ENCODE assay signal across 25 cellular contexts in the genomic region with DNA sequence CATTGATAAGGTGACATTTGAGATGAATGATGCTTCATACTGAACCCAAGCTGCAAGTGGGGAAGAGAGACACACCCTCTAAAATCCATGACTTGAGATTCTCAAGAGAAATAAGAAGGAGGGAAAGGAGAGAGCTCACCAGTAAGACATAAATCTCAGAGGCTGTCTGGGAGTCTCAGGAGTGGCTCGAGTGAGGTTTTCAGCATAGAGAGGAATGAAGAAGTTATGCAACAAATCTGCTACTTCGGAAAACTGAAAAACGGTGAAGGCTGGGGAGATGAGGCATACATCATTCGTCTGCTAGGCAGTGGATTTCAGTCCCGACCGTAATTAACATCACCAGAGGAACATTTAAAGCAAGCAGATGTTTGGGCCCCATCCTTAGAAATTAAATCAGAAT. TPM values are rescaled to one million over a fixed set of nuclear protein-coding genes. Genes with fewer than 3 reads are reported as not detected.
DNase-seq lines count a peak whose midpoint lies in the region; ATAC-seq, FAIRE-seq and TF ChIP-seq lines count a peak whose summit lies in the region.
"Had no signal": no experiment of that assay in that cellular context is flagged by ENCODE, and none has a peak within 500 bp of the region (broad histone marks: within the 10 kb centered on the region; RNA-seq: fewer than 3 reads in every experiment).

No MANE protein-coding gene starts in this region.

- H3K4me3 ChIP-seq in GM23338 (no peak overlapping the region), K562 (no peak overlapping the region), vagina (no peak overlapping the region)
- H3K4me3 ChIP-seq: coronary artery, mucosa of descending colon, prostate gland, testis had no signal

- peaks cover 4% of the 10 kb centered on the region; the same call in 1 of the 2 replicates for H3K9me2 ChIP-seq in GM23338 (ENCODE audit: insufficient read depth)

- H3K4me3 Mint-ChIP-seq in GM23338 = no peak overlapping the region
- H3K4me3 Mint-ChIP-seq: activated CD8-positive, alpha-beta T cell treated with anti-CD3 and anti-CD28 coated beads, Interleukin-2, amount 10 ng/mL, durations not matched to agents 7 days and 5 days; CD8-positive, alpha-beta memory T cell; endodermal cell; neural crest cell had no signal

- FAIRE-seq in K562 (lab: Jason Lieb, UNC) = no peak
- FAIRE-seq: bronchial epithelial cell, GM12891, small intestine had no signal

- no peaks in the 10 kb centered on the region for H3K27me3 ChIP-seq in GM23338 (ENCODE audit: insufficient read depth)
- no peaks in the 10 kb centered on the region for H3K27me3 ChIP-seq in K562 (ENCODE audit: control insufficient read depth in 2 of 2, insufficient read depth in 2 of 2, low read length in 2 of 2)
- H3K27me3 ChIP-seq in vagina = no peaks in the 10 kb centered on the region
- H3K27me3 ChIP-seq: testis had no signal

- no peak for TF ChIP-seq CTCF in GM23338 (conservative IDR thresholded peaks at IDR 0.05; ENCODE audit: low read depth in 2 of 2)
- no peak for TF ChIP-seq CTCF in K562 (IDR thresholded peaks at IDR 0.05 in 2 of 3, conservative IDR thresholded peaks at IDR 0.05 in 1 of 3; ENCODE audit: insufficient read depth in 2 of 3, low read depth in 1 of 3, low read length in 3 of 3)
- no peak for TF ChIP-seq CTCF in vagina (IDR thresholded peaks at IDR 0.05)

- no peaks in the 10 kb centered on the region for H3K4me1 Mint-ChIP-seq in GM23338
- H3K4me1 Mint-ChIP-seq: CD8-positive, alpha-beta memory T cell; endodermal cell had no signal

- 0% methylated on average over 6 of the region's 6 CpGs for WGBS in K562 (ENCODE audit: insufficient coverage, low coverage, missing lambda C conversion rate)

- intact Hi-C loops in K562 (cut with micrococcal nuclease) = no loop called here
- intact Hi-C loops in vagina (cut with DNase I) = no loop called here

- H3K79me2 ChIP-seq in GM23338 (replicated peaks; ENCODE audit: insufficient read depth) (no peaks in the 10 kb centered on the region), K562 (ENCODE audit: control insufficient read depth, insufficient read depth, low read length) (no peaks in the 10 kb centered on the region)

- H3K4me2 ChIP-seq in GM23338 (0 out of 2 replicates have a peak overlapping the region, but pooled peaks have one; percentile 23), K562 (ENCODE audit: insufficient read depth, low read length) (no peak overlapping the region)

- H3F3A ChIP-seq in GM23338 (replicated peaks; ENCODE audit: low read depth) = no peaks in the 10 kb centered on the region

- in situ Hi-C loops in K562 (cut with MboI) = no loop called here

- H3K9me1 ChIP-seq in K562 (ENCODE audit: control insufficient read depth, insufficient read depth, low read length) = no peaks in the 10 kb centered on the region

- no TSS peak for BruUV-seq in K562 (replicated peaks; lab: Mats Ljungman, UMichigan)

- DNase-seq in GM23338 (ENCODE audit: low spot score) = no peak
- no peak for DNase-seq in K562 (ENCODE audit: extremely low read depth in 1 of 4, low spot score in 3 of 4)
- DNase-seq in left kidney (ENCODE audit: low read depth, low spot score) = peak; percentile 79
- no peak for DNase-seq in vagina (ENCODE audit: extremely low spot score in 2 of 2)
- DNase-seq in HuH-7 (ENCODE audit: low spot score) = no peak
- no peak for DNase-seq in KG1 (lab: John Stamatoyannopoulos, UW)
- DNase-seq: activated CD4-positive, CD25-positive, alpha-beta regulatory T cell treated with anti-CD3 and anti-CD28 coated beads, Interleukin-2, amount 50 U/mL, for 72 hours; activated CD8-positive, alpha-beta T cell treated with anti-CD3 and anti-CD28 coated beads, Interleukin-2, amount 10 ng/mL, durations not matched to agents 7 days and 5 days; activated gamma-delta T cell treated with Interleukin-2 at 50 U/mL for 16 hours; amniotic stem cell; CD8-positive, alpha-beta memory T cell; endodermal cell; glutamatergic neuron; mucosa of descending colon; NCI-H1417; small intestine; stimulated activated CD4-positive, alpha-beta T cell treated with anti-CD3 and anti-CD28 coated beads, Interleukin-4, amount 100 ng/mL, for 1 hour; stimulated activated naive CD4-positive, alpha-beta T cell; testis had no signal

- CTCF ChIA-PET in K562 (lab: Yijun Ruan, JAX; ENCODE audit: low intra/inter-chr PET ratio) = no interaction called here

- no peak overlapping the region for H3K9ac ChIP-seq in K562 (ENCODE audit: insufficient read depth in 1 of 2, low read depth in 2 of 2, low read length in 2 of 2)

- POLR2A ChIA-PET in K562 (lab: Yijun Ruan, JAX) = no interaction called here

- no peaks in the 10 kb centered on the region for H3K36me3 Mint-ChIP-seq in GM23338 (ENCODE audit: low read depth)
- H3K36me3 Mint-ChIP-seq: CD8-positive, alpha-beta memory T cell had no signal

- H3K36me3 ChIP-seq in GM23338 (ENCODE audit: insufficient read depth) (no peaks in the 10 kb centered on the region), K562 (ENCODE audit: control insufficient read depth, insufficient read depth, low read length) (no peaks in the 10 kb centered on the region), vagina (no peaks in the 10 kb centered on the region)
- H3K36me3 ChIP-seq: prostate gland had no signal

- H4K20me1 ChIP-seq in GM23338 (replicated peaks; ENCODE audit: insufficient read depth) (no peaks in the 10 kb centered on the region), K562 (replicated peaks; ENCODE audit: control insufficient read depth, insufficient read depth, low read length) (no peaks in the 10 kb centered on the region)

- no peak overlapping the region for H3K27ac Mint-ChIP-seq in GM23338
- H3K27ac Mint-ChIP-seq: activated CD8-positive, alpha-beta T cell treated with anti-CD3 and anti-CD28 coated beads, Interleukin-2, amount 10 ng/mL, durations not matched to agents 7 days and 5 days; CD8-positive, alpha-beta memory T cell; endodermal cell had no signal

- H3K4me1 ChIP-seq in GM23338 (ENCODE audit: insufficient read depth) (peaks cover 22% of the 10 kb centered on the region), K562 (replicated peaks in 1 of 2; ENCODE audit: control insufficient read depth in 2 of 2, insufficient read depth in 2 of 2, low read length in 2 of 2) (no peaks in the 10 kb centered on the region), vagina (no peaks in the 10 kb centered on the region)
- H3K4me1 ChIP-seq: prostate gland, testis had no signal

- TF ChIP-seq POLR2A in K562 (conservative IDR thresholded peaks at IDR 0.05) = no peak
- no peak for TF ChIP-seq POLR2A in vagina (IDR thresholded peaks at IDR 0.05)

- peaks cover 2% of the 10 kb centered on the region for H3K27me3 Mint-ChIP-seq in GM23338 (ENCODE audit: insufficient read depth, low read depth, poor library complexity)

- H3K27ac ChIP-seq in GM23338 (ENCODE audit: low read depth) = no peak overlapping the region
- no peak overlapping the region for H3K27ac ChIP-seq in K562 (ENCODE audit: extremely low read depth, low read depth, low read length)
- H3K27ac ChIP-seq in vagina = peak overlapping the region; percentile 31
- H3K27ac ChIP-seq: coronary artery, prostate gland had no signal

- no peaks in the 10 kb centered on the region for H3K9me3 Mint-ChIP-seq in GM23338
- H3K9me3 Mint-ChIP-seq: endodermal cell had no signal

- no peak for TF ChIP-seq EP300 in K562 (IDR thresholded peaks at IDR 0.05; ENCODE audit: low read length)

- TF ChIP-seq RAD21 in K562 (CRISPR knock-in tag; conservative IDR thresholded peaks at IDR 0.05 in 1 of 2, IDR thresholded peaks at IDR 0.05 in 1 of 2) = no peak

- H2AFZ ChIP-seq in GM23338 (no peak overlapping the region), K562 (ENCODE audit: low read depth, low read length) (no peak overlapping the region)

- H3K9me3 ChIP-seq in K562 (replicated peaks; ENCODE audit: control insufficient read depth, insufficient read depth, low read depth, low read length) (no peaks in the 10 kb centered on the region), vagina (no peaks in the 10 kb centered on the region)
- H3K9me3 ChIP-seq: mucosa of descending colon, prostate gland, testis had no signal

- ATAC-seq in GM23338 (no peak), K562 (no peak), HG03159 (IDR thresholded peaks at IDR 0.05; ENCODE audit: unreplicated experiment) (no peak)
- ATAC-seq: activated CD8-positive, alpha-beta T cell treated with anti-CD3 and anti-CD28 coated beads, Interleukin-2, amount 10 ng/mL, durations not matched to agents 7 days and 5 days; mucosa of descending colon had no signal

TF ChIP-seq in GM23338, 12 proteins besides CTCF, POLR2A, EP300 and RAD21 (continues in another document):
- TF ChIP-seq ZNF114 (CRISPR knock-in tag; IDR thresholded peaks at IDR 0.05) = no peak
- TF ChIP-seq CREB1 (CRISPR knock-in tag; IDR thresholded peaks at IDR 0.05; ENCODE audit: low read depth) = no peak

TF ChIP-seq in K562, 482 proteins besides CTCF, POLR2A, EP300 and RAD21 (continues in another document):
- no peak for TF ChIP-seq ZNF316 (IDR thresholded peaks at IDR 0.05)

RNA-seq across cellular contexts. Expression of a gene that starts 31.8 kb away (rescaled TPM):
- 3.1 and 4.8 TPM in 2 replicates for total RNA-seq in GM23338 (2014; rRNA removed; shearing (Covaris generic))
- polyA plus RNA-seq in GM23338 (2016; fragmentation: Nextera tagmentation; extraction: Ambion mirVana) (0.78 and 0.94 TPM in 2 replicates), K562 (2011; rRNA removed) (0.03 and 0.04 TPM in 2 replicates), K562 (2014; fragmentation: Illumina TruSeq; extraction: Trizol) (0.24 and 0.25 TPM in 2 replicates), K562 (2014; fragmentation: Nextera tagmentation; extraction: Ambion mirVana) (under 1 TPM in 1 of 2 experiments, not detected in 1; 0.07 TPM), K562 (2014; rRNA removed) (0.05 TPM in 1 of 2 replicates, not detected in the other)
- 0.11 and 0.25 TPM in 2 replicates for total RNA-seq in K562 (2011; cell fraction: chromatin; rRNA removed; ENCODE audit: low replicate concordance)
- 0.13 TPM in 1 of 2 replicates, not detected in the other for total RNA-seq in K562 (2011; cell fraction: nucleolus; rRNA removed)
- total RNA-seq in K562 (2011; cell fraction: nucleoplasm; rRNA removed) = 0.15 and 0.29 TPM in 2 replicates
- total RNA-seq in K562 (2014; rRNA removed) (0.04 TPM in 1 of 2 replicates, not detected in the other), K562 (2014; rRNA removed; fragmentation: Illumina TruSeq; extraction: Trizol) (0.15 and 0.22 TPM in 2 replicates), K562 (2015; rRNA removed; fragmentation: Illumina TruSeq; extraction: Trizol) (0.18 and 0.23 TPM in 2 replicates), K562 (2021) (0.11 and 0.13 TPM in 2 replicates), vagina (2.7 TPM)
- 0.03 TPM in 1 of 2 replicates, not detected in the other for polyA plus RNA-seq in K562 (2011; cell fraction: cytosol; rRNA removed)
- polyA plus RNA-seq in K562 (2011; cell fraction: nucleus; rRNA removed) = 0.13 TPM in 1 of 2 replicates, not detected in the other
- 0.08 and 0.12 TPM in 2 replicates for polyA plus RNA-seq in K562 (2012)
- polyA minus RNA-seq in K562 (2011; rRNA and poly(A)+ RNA removed) = 0.07 TPM in 1 of 2 replicates, not detected in the other
- polyA minus RNA-seq in K562 (2011; cell fraction: cytosol; rRNA and poly(A)+ RNA removed) = 2.4 TPM in 1 of 2 replicates, not detected in the other
- polyA minus RNA-seq in K562 (2011; cell fraction: nucleus; rRNA and poly(A)+ RNA removed) = not detected in 2 replicates
- total RNA-seq: activated CD8-positive, alpha-beta T cell treated with anti-CD3 and anti-CD28 coated beads, Interleukin-2, amount 10 ng/mL, durations not matched to agents 7 days and 5 days; bronchial epithelial cell; CD8-positive, alpha-beta memory T cell had no signal
- polyA plus RNA-seq: CD8-positive, alpha-beta memory T cell had no signal
